ENCODE assay signal across 1 cellular context in genomic region chr2:222561817-222562424, GRCh38.
A peak's percentile ranks its signal among the peaks of the same experiment; 100 is the strongest.
TF ChIP-seq lines count a peak whose summit lies in the region.

No MANE protein-coding gene starts in this region.

TF ChIP-seq in HepG2, 621 proteins besides CTCF, POLR2A, EP300 and RAD21 (continued from another document):
- no peak for TF ChIP-seq ZHX2 (IDR thresholded peaks at IDR 0.05; ENCODE audit: low read depth)
- TF ChIP-seq ZHX2 (CRISPR knock-in tag; IDR thresholded peaks at IDR 0.05; ENCODE audit: borderline replicate concordance) = no peak
- no peak for TF ChIP-seq TOE1 (CRISPR knock-in tag; IDR thresholded peaks at IDR 0.05)
- TF ChIP-seq, protein P1, sequence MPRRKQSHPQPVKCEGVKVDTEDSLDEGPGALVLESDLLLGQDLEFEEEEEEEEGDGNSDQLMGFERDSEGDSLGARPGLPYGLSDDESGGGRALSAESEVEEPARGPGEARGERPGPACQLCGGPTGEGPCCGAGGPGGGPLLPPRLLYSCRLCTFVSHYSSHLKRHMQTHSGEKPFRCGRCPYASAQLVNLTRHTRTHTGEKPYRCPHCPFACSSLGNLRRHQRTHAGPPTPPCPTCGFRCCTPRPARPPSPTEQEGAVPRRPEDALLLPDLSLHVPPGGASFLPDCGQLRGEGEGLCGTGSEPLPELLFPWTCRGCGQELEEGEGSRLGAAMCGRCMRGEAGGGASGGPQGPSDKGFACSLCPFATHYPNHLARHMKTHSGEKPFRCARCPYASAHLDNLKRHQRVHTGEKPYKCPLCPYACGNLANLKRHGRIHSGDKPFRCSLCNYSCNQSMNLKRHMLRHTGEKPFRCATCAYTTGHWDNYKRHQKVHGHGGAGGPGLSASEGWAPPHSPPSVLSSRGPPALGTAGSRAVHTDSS (CRISPR knock-in tag; conservative IDR thresholded peaks at IDR 0.05) = no peak
- no peak for TF ChIP-seq CEBPB (IDR thresholded peaks at IDR 0.05; ENCODE audit: borderline replicate concordance, low read depth, low read length)
- TF ChIP-seq, protein P2, sequence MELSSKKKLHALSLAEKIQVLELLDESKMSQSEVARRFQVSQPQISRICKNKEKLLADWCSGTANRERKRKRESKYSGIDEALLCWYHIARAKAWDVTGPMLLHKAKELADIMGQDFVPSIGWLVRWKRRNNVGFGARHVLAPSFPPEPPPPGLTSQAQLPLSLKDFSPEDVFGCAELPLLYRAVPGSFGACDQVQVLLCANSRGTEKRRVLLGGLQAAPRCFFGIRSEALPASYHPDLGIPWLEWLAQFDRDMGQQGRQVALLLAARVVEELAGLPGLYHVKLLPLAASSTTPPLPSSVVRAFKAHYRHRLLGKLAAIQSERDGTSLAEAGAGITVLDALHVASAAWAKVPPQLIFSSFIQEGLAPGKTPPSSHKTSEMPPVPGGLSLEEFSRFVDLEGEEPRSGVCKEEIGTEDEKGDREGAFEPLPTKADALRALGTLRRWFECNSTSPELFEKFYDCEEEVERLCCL (CRISPR knock-in tag; IDR thresholded peaks at IDR 0.05; ENCODE audit: borderline replicate concordance) = no peak
- no peak for TF ChIP-seq HNRNPH1 (optimal IDR thresholded peaks at IDR 0.05; ENCODE audit: low read depth, low read length)
- peak; percentile 76 for TF ChIP-seq XRCC5 (optimal IDR thresholded peaks at IDR 0.05; ENCODE audit: low read length)
- TF ChIP-seq RBM22 (optimal IDR thresholded peaks at IDR 0.05; ENCODE audit: low read length) = peak; percentile 41
- TF ChIP-seq SMYD3 (CRISPR knock-in tag; IDR thresholded peaks at IDR 0.05) = no peak
- TF ChIP-seq STAG1 (CRISPR knock-in tag; IDR thresholded peaks at IDR 0.05) = peak; percentile 79
